In genomic region chr16:27189335-27189972, GRCh38 we compare ENCODE assay signal across 15 cellular contexts. TPM values are rescaled to one million over a fixed set of nuclear protein-coding genes. Genes with fewer than 3 reads are reported as not detected.
DNase-seq lines count a peak whose midpoint lies in the region; ATAC-seq, FAIRE-seq and TF ChIP-seq lines count a peak whose summit lies in the region.
"Had no signal": no experiment of that assay in that cellular context is flagged by ENCODE, and none has a peak within 500 bp of the region (broad histone marks: within the 10 kb centered on the region; RNA-seq: fewer than 3 reads in every experiment).

No MANE protein-coding gene starts in this region.

- TF ChIP-seq CTCF in GM12878 (IDR thresholded peaks at IDR 0.05 in 2 of 3, conservative IDR thresholded peaks at IDR 0.05 in 1 of 3; ENCODE audit: control insufficient read depth in 2 of 3, extremely low read depth in 1 of 3, insufficient read depth in 1 of 3, low read depth in 3 of 3, low read length in 3 of 3) (no peak), nephron progenitor cell (IDR thresholded peaks at IDR 0.05) (no peak), D721Med (IDR thresholded peaks at IDR 0.05; ENCODE audit: insufficient read depth, missing control alignments) (no peak), BE2C (IDR thresholded peaks at IDR 0.05; ENCODE audit: low read depth, low read length) (no peak)

- POLR2A ChIA-PET in GM12878 (lab: Charles Lee) = no interaction called here

- no peak for TF ChIP-seq EP300 in GM12878 (IDR thresholded peaks at IDR 0.05; ENCODE audit: borderline replicate concordance in 1 of 2, control insufficient read depth in 1 of 2, low read depth in 2 of 2, low read length in 2 of 2)

- no peak overlapping the region for H3K27ac ChIP-seq in GM12878 (ENCODE audit: control insufficient read depth, insufficient read depth)
- H3K27ac ChIP-seq: dorsolateral prefrontal cortex, Peyer's patch, thoracic aorta had no signal

- SMC1A ChIA-PET in GM12878 (lab: Charles Lee; ENCODE audit: uncharacterized antibody, unreplicated experiment) = interaction anchor here (1.3 kb wide), 1 partner anchor 10 kb away, joined by 3 read pairs; no protein-coding TSS in a partner anchor

- WGBS in GM12878 (ENCODE audit: insufficient coverage, insufficient replicate concordance, low lambda C conversion rate, missing lambda C conversion rate) = 42% methylated on average over 12 of the region's 13 CpGs

- CTCF ChIA-PET in GM12878 (lab: Yijun Ruan, JAX) = interaction anchor here (1.3 to 3.6 kb wide), 3 partner anchors 9 to 178 kb away, joined by 3 to 18 read pairs (median 7); no protein-coding TSS in a partner anchor

- no peaks in the 10 kb centered on the region for H4K20me1 ChIP-seq in GM12878 (ENCODE audit: control insufficient read depth, insufficient read depth)

- H3K9me3 Mint-ChIP-seq in nephron progenitor cell = peaks cover 6% of the 10 kb centered on the region
- H3K9me3 Mint-ChIP-seq: CD8-positive, alpha-beta T cell; naive thymus-derived CD8-positive, alpha-beta T cell had no signal

- no peak for FAIRE-seq in GM12878 (lab: Jason Lieb, UNC)
- no peak for FAIRE-seq in D721Med (lab: Jason Lieb, UNC)
- FAIRE-seq: A204.1 had no signal

- RAD21 ChIA-PET in GM12878 (lab: Charles Lee; ENCODE audit: unreplicated experiment) = no interaction called here

- H3K27ac Mint-ChIP-seq in nephron progenitor cell = no peak overlapping the region
- H3K27ac Mint-ChIP-seq: CD8-positive, alpha-beta T cell had no signal

- H3K9me3 ChIP-seq in GM12878 (replicated peaks; ENCODE audit: control insufficient read depth, insufficient read depth, low read length) (no peaks in the 10 kb centered on the region; the same call in 2 of the 3 replicates), BE2C (no peaks in the 10 kb centered on the region)
- H3K9me3 ChIP-seq: Peyer's patch, thoracic aorta had no signal

- no peaks in the 10 kb centered on the region for H3K36me3 ChIP-seq in GM12878 (ENCODE audit: control insufficient read depth in 2 of 2, insufficient read depth in 2 of 2, low read length in 1 of 2)
- H3K36me3 ChIP-seq in BE2C = no peaks in the 10 kb centered on the region
- H3K36me3 ChIP-seq: Peyer's patch, thoracic aorta had no signal

- H3K4me3 Mint-ChIP-seq in nephron progenitor cell = no peak overlapping the region
- H3K4me3 Mint-ChIP-seq: CD8-positive, alpha-beta T cell; naive thymus-derived CD8-positive, alpha-beta T cell had no signal

- H3K27me3 ChIP-seq in GM12878 (replicated peaks in 1 of 2; ENCODE audit: control insufficient read depth in 2 of 2, insufficient read depth in 2 of 2, low read length in 1 of 2) (no peaks in the 10 kb centered on the region), BE2C (no peaks in the 10 kb centered on the region)
- H3K27me3 ChIP-seq: Peyer's patch had no signal

- H3K4me1 Mint-ChIP-seq in nephron progenitor cell = peaks cover 14% of the 10 kb centered on the region

- in situ Hi-C loops in GM12878 (cut with MboI) = no loop called here

- DNase-seq in NCI-H1417 (lab: John Stamatoyannopoulos, UW) = peak in 2 of 3 experiments; percentile 17 to 43
- DNase-seq in NCI-H1417 treated with DMSO at 0.1 percent for 48 hours (lab: John Stamatoyannopoulos, UW) = no peak
- peak; percentile 44 for DNase-seq in NCI-H1092 treated with DMSO at 0.1 percent for 48 hours (lab: John Stamatoyannopoulos, UW)
- DNase-seq in GM12878 (ENCODE audit: low read depth, low spot score) = no peak
- peak; percentile 25 for DNase-seq in nephron progenitor cell
- no peak for DNase-seq in D721Med (ENCODE audit: insufficient read length, low spot score)
- DNase-seq in BE2C = no peak
- DNase-seq: activated naive CD4-positive, alpha-beta T cell treated with Interleukin-2 at 50 U/mL for 16 hours; CD8-positive, alpha-beta T cell; dorsolateral prefrontal cortex; naive thymus-derived CD8-positive, alpha-beta T cell had no signal

- no peaks in the 10 kb centered on the region for H3K4me1 ChIP-seq in GM12878 (ENCODE audit: control insufficient read depth, insufficient read depth, low read length)
- no peaks in the 10 kb centered on the region for H3K4me1 ChIP-seq in BE2C
- H3K4me1 ChIP-seq: Peyer's patch had no signal

- TF ChIP-seq RAD21 in GM12878 (IDR thresholded peaks at IDR 0.05; ENCODE audit: insufficient read depth, low read depth, low read length) = no peak

- no peak overlapping the region for H3K4me3 ChIP-seq in GM12878
- no peak overlapping the region for H3K4me3 ChIP-seq in BE2C (ENCODE audit: low read depth, low read length)
- H3K4me3 ChIP-seq: dorsolateral prefrontal cortex, Peyer's patch, thoracic aorta had no signal

- peaks cover 14% of the 10 kb centered on the region for H3K27me3 Mint-ChIP-seq in nephron progenitor cell (ENCODE audit: low read depth, poor library complexity)
- H3K27me3 Mint-ChIP-seq: naive thymus-derived CD8-positive, alpha-beta T cell had no signal

- BruUV-seq in GM12878 (replicated peaks; lab: Mats Ljungman, UMichigan) = no TSS peak

- H3K4me2 ChIP-seq in GM12878 (ENCODE audit: control insufficient read depth, insufficient read depth) = no peak overlapping the region

- intact Hi-C loops in GM12878 (cut with micrococcal nuclease; ENCODE audit: unreplicated experiment) = no loop called here

- H2AFZ ChIP-seq in GM12878 (ENCODE audit: control insufficient read depth, low read depth, low read length) = no peak overlapping the region

- H3K9ac ChIP-seq in GM12878 (ENCODE audit: control insufficient read depth, insufficient read depth, low read length) = no peak overlapping the region

- ATAC-seq in GM12878 (peak; percentile 52), HG03159 (IDR thresholded peaks at IDR 0.05; ENCODE audit: unreplicated experiment) (no peak)
- ATAC-seq: CD8-positive, alpha-beta T cell; naive thymus-derived CD8-positive, alpha-beta T cell had no signal

- no peak for TF ChIP-seq POLR2A in GM12878 (IDR thresholded peaks at IDR 0.05; ENCODE audit: low read depth, low read length)

- no peaks in the 10 kb centered on the region for H3K79me2 ChIP-seq in GM12878 (ENCODE audit: control insufficient read depth, insufficient read depth, low read length)

- no peaks in the 10 kb centered on the region for H3K36me3 Mint-ChIP-seq in nephron progenitor cell (ENCODE audit: low read depth)
- H3K36me3 Mint-ChIP-seq: CD8-positive, alpha-beta T cell; naive thymus-derived CD8-positive, alpha-beta T cell had no signal

TF ChIP-seq in GM12878, 131 proteins besides CTCF, POLR2A, EP300 and RAD21:
- TF ChIP-seq KLF5 (IDR thresholded peaks at IDR 0.05; ENCODE audit: partially characterized antibody) (no peak), ASH2L (IDR thresholded peaks at IDR 0.05; ENCODE audit: borderline replicate concordance, low read depth) (no peak), TARDBP (IDR thresholded peaks at IDR 0.05; ENCODE audit: borderline replicate concordance) (no peak), SRF (IDR thresholded peaks at IDR 0.05; ENCODE audit: low read depth in 2 of 2, low read length in 2 of 2) (no peak), MYC (IDR thresholded peaks at IDR 0.05; ENCODE audit: insufficient read depth, insufficient read length, insufficient replicate concordance, low read length, severe bottlenecking) (no peak), ZNF24 (IDR thresholded peaks at IDR 0.05) (no peak), POLR2AphosphoS5 (IDR thresholded peaks at IDR 0.05; ENCODE audit: low read length) (no peak), RFX5 (IDR thresholded peaks at IDR 0.05; ENCODE audit: low read depth, low read length) (no peak), BACH1 (IDR thresholded peaks at IDR 0.05; ENCODE audit: borderline replicate concordance) (no peak), ZNF622 (IDR thresholded peaks at IDR 0.05) (no peak), ZZZ3 (IDR thresholded peaks at IDR 0.05; ENCODE audit: control insufficient read depth, insufficient read length, low read depth) (no peak), SP1 (IDR thresholded peaks at IDR 0.05; ENCODE audit: low read depth, low read length) (no peak), HDAC6 (IDR thresholded peaks at IDR 0.05; ENCODE audit: unreplicated experiment) (no peak), TCF12 (IDR thresholded peaks at IDR 0.05; ENCODE audit: low read depth, low read length) (no peak), CBX3 (IDR thresholded peaks at IDR 0.05; ENCODE audit: borderline replicate concordance, low read depth) (no peak)

RNA-seq across cellular contexts. Expression of gene KDM8, which starts 13.9 kb away (rescaled TPM):
- 25.2 and 27.7 TPM in 2 replicates for total RNA-seq in GM12878 (2013; cell fraction: nucleolus; rRNA removed)
- total RNA-seq in GM12878 (2014; rRNA removed) (6.9 and 8.9 TPM in 2 replicates), GM12878 (2014; rRNA removed; fragmentation: Illumina TruSeq; extraction: Trizol) (4.1 and 4.2 TPM in 2 replicates), GM12878 (2021) (6.6 and 7.8 TPM in 2 replicates)
- polyA plus RNA-seq in GM12878 (2011; ENCODE audit: low read depth) = 1.5 TPM
- polyA plus RNA-seq in GM12878 (2011; rRNA removed) (2.8 and 6.1 TPM in 2 replicates), GM12878 (2014; fragmentation: Illumina TruSeq; extraction: Trizol) (3.9 and 4.1 TPM in 2 replicates), GM12878 (2014; fragmentation: Nextera tagmentation; extraction: Ambion mirVana) (1 to 10 TPM in 1 of 2 experiments, under 1 TPM in 1; 0.79 to 1.3 TPM), GM12878 (2014; rRNA removed) (5.5 and 7.3 TPM in 2 replicates), GM12878 (2016; fragmentation: Nextera tagmentation; extraction: Ambion mirVana) (1 to 10 TPM; 8.0 to 8.7 TPM)
- polyA plus RNA-seq in GM12878 (2011; cell fraction: cytosol; rRNA removed) = 6.8 and 14.6 TPM in 2 replicates
- 12.3 and 14.7 TPM in 2 replicates for polyA plus RNA-seq in GM12878 (2011; cell fraction: nucleus; rRNA removed)
- 2.6 TPM in 2 replicates for polyA plus RNA-seq in GM12878 (2012)
- polyA minus RNA-seq in GM12878 (2011; rRNA and poly(A)+ RNA removed) = 5.4 and 15.9 TPM in 2 replicates
- polyA minus RNA-seq in GM12878 (2011; cell fraction: cytosol; rRNA and poly(A)+ RNA removed) = 2.1 and 2.9 TPM in 2 replicates
- polyA minus RNA-seq in GM12878 (2011; cell fraction: nucleus; rRNA and poly(A)+ RNA removed) = 6.6 and 10.4 TPM in 2 replicates
- 18.1 TPM for polyA plus RNA-seq in BE2C (2012; ENCODE audit: insufficient read depth, insufficient read length, low read depth)

Comparison
In these comparisons a context has a peak if more than half of its experiments do, and no peak if none do; other contexts are left out.
1. DNase-seq: peak in NCI-H1417 (2 of 3), NCI-H1092 treated with DMSO at 0.1 percent for 48 hours (single experiment) and nephron progenitor cell (single experiment); none in NCI-H1417 treated with DMSO at 0.1 percent for 48 hours (single experiment), GM12878 (single experiment), D721Med (single experiment) and BE2C (single experiment).